In genomic region chr1:42957880-42958487, GRCh38 we compare ENCODE assay signal across 8 cellular contexts. TPM values are rescaled to one million over a fixed set of nuclear protein-coding genes. Genes with fewer than 3 reads are reported as not detected.
DNase-seq lines count a peak whose midpoint lies in the region; ATAC-seq and TF ChIP-seq lines count a peak whose summit lies in the region.

No MANE protein-coding gene starts in this region.

- no peaks in the 10 kb centered on the region for H3K27me3 Mint-ChIP-seq in CD8-positive, alpha-beta T cell (ENCODE audit: low read depth)

- POLR2A ChIA-PET in CD8-positive, alpha-beta T cell (lab: Charles Lee): interaction anchor here (1.3 to 3.0 kb wide), 5 partner anchors 20 to 33 kb away, joined by 3 to 16 read pairs (median 9); no protein-coding TSS in a partner anchor

- CTCF ChIA-PET in CD8-positive, alpha-beta T cell (lab: Charles Lee): interaction anchor here (1.5 to 1.7 kb wide), 2 partner anchors 26 to 87 kb away, joined by 3 to 7 read pairs; no protein-coding TSS in a partner anchor

- intact Hi-C loops in CD8-positive, alpha-beta T cell (cut with DNase I, micrococcal nuclease): loop anchor here (1.0 to 10.0 kb wide), 14 partner anchors 15 to 1847 kb away; partner anchors contain the start of genes YBX1 (in 2 of the 2), BTBD19 (in 1 of the 2), C1orf50 (in 1 of the 2) and CCDC30 (in 1 of the 2)
- intact Hi-C loops in tibial artery (cut with DNase I; ENCODE audit: low total_unique reads): no loop called here

- no peaks in the 10 kb centered on the region for H3K9me3 Mint-ChIP-seq in CD8-positive, alpha-beta T cell

- peak overlapping the region; percentile 91 for H3K27ac Mint-ChIP-seq in CD8-positive, alpha-beta T cell

- no peaks in the 10 kb centered on the region for H3K36me3 ChIP-seq in CD8-positive, alpha-beta T cell (ENCODE audit: insufficient read depth, low read length)
- no peaks in the 10 kb centered on the region for H3K36me3 ChIP-seq in Peyer's patch
- H3K36me3 ChIP-seq in gastroesophageal sphincter: no peaks in the 10 kb centered on the region
- H3K36me3 ChIP-seq in tibial artery: no peaks in the 10 kb centered on the region

- peak in 6 of 7 experiments; percentile 48 to 76 (median 50) for DNase-seq in CD8-positive, alpha-beta T cell
- peak; percentile 66 to 77 (median 69) for DNase-seq in Peyer's patch
- DNase-seq in activated gamma-delta T cell (lab: John Stamatoyannopoulos, UW): peak; percentile 60
- DNase-seq in occipital lobe (lab: John Stamatoyannopoulos, UW): peak; percentile 55
- peak; percentile 41 to 86 for DNase-seq in tibial artery

- no peaks in the 10 kb centered on the region for H3K27me3 ChIP-seq in CD8-positive, alpha-beta T cell (ENCODE audit: insufficient read depth, low read length)
- H3K27me3 ChIP-seq in Peyer's patch (no peaks in the 10 kb centered on the region), gastroesophageal sphincter (no peaks in the 10 kb centered on the region), tibial artery (peaks cover 0 to 3% of the 10 kb centered on the region in 2 donors)

- TF ChIP-seq POLR2A in Peyer's patch (IDR thresholded peaks at IDR 0.05): no peak
- TF ChIP-seq POLR2A in gastroesophageal sphincter (IDR thresholded peaks at IDR 0.05): peak in 1 of 2 donors; percentile 41

- peaks cover 49% of the 10 kb centered on the region for H3K4me1 ChIP-seq in CD8-positive, alpha-beta T cell (ENCODE audit: insufficient read depth, low read length)
- H3K4me1 ChIP-seq in Peyer's patch (peaks cover 0 to 28% (median 12%) of the 10 kb centered on the region in 4 donors), gastroesophageal sphincter (peaks cover 0 to 77% (median 17%) of the 10 kb centered on the region in 3 donors), tibial artery (peaks cover 0 to 79% (median 44%) of the 10 kb centered on the region in 4 donors)

- H3K36me3 Mint-ChIP-seq in CD8-positive, alpha-beta T cell: peaks cover 28% of the 10 kb centered on the region

- TF ChIP-seq CTCF in CD8-positive, alpha-beta T cell (IDR thresholded peaks at IDR 0.05): no peak
- peak in 1 of 6 experiments; percentile 14 for TF ChIP-seq CTCF in Peyer's patch (IDR thresholded peaks at IDR 0.05)
- TF ChIP-seq CTCF in gastroesophageal sphincter (IDR thresholded peaks at IDR 0.05): peak in 2 of 4 experiments; percentile 29 to 30
- no peak for TF ChIP-seq CTCF in tibial artery (IDR thresholded peaks at IDR 0.05)

- no CpG with 5 or more reads among the region's 72 CpGs for WGBS in gastroesophageal sphincter (ENCODE audit: low coverage in 1 of 2), 2 donors

- TF ChIP-seq EP300 in gastroesophageal sphincter (IDR thresholded peaks at IDR 0.05): no peak

- no peaks in the 10 kb centered on the region for H3K9me3 ChIP-seq in CD8-positive, alpha-beta T cell (ENCODE audit: low read length)
- no peaks in the 10 kb centered on the region for H3K9me3 ChIP-seq in Peyer's patch
- H3K9me3 ChIP-seq in gastroesophageal sphincter: no peaks in the 10 kb centered on the region
- no peaks in the 10 kb centered on the region for H3K9me3 ChIP-seq in tibial artery

- ATAC-seq in CD8-positive, alpha-beta T cell: peak; percentile 23
- ATAC-seq in GM19372 (IDR thresholded peaks at IDR 0.05; ENCODE audit: low read depth, unreplicated experiment) (peak; percentile 52), HG03457 (IDR thresholded peaks at IDR 0.05; ENCODE audit: unreplicated experiment) (peak; percentile 47), gastroesophageal sphincter (peak; percentile 77)

- peak overlapping the region; percentile 91 for H3K4me3 Mint-ChIP-seq in CD8-positive, alpha-beta T cell

- peak overlapping the region; percentile 86 for H3K27ac ChIP-seq in CD8-positive, alpha-beta T cell (ENCODE audit: low read depth, low read length)
- H3K27ac ChIP-seq in Peyer's patch (peak overlapping the region; percentile 85 to 99 (median 87)), gastroesophageal sphincter (peak overlapping the region; percentile 62 to 97 (median 91)), tibial artery (peak overlapping the region; percentile 97 to 99)

- H3K4me3 ChIP-seq in CD8-positive, alpha-beta T cell (ENCODE audit: low read depth, low read length): peak overlapping the region; percentile 79
- peak overlapping the region; percentile 72 to 99 (median 86) for H3K4me3 ChIP-seq in Peyer's patch
- H3K4me3 ChIP-seq in gastroesophageal sphincter: peak overlapping the region; percentile 54 to 90
- peak overlapping the region; percentile 75 to 95 for H3K4me3 ChIP-seq in tibial artery

- H3K4me1 Mint-ChIP-seq in CD8-positive, alpha-beta T cell (ENCODE audit: low read depth): peaks cover 52% of the 10 kb centered on the region

RNA-seq across cellular contexts. Expression of gene SLC2A1, which starts 0.7 kb away (rescaled TPM):
- 10 to 100 TPM; 85.0 to 97.2 TPM for total RNA-seq in CD8-positive, alpha-beta T cell
- total RNA-seq in Peyer's patch (10 to 100 TPM; 15.7 to 35.7 (median 32.3) TPM), gastroesophageal sphincter (100 to 1,000 TPM in 1 of 4 donors, 10 to 100 TPM in 3; 23.5 to 106 (median 45.9) TPM), occipital lobe (29.3 TPM)

Comparison
In these comparisons a context has a peak if more than half of its experiments do, and no peak if none do; other contexts are left out.
1. Peak in every context shown above with its lines: DNase-seq, ATAC-seq, H3K4me3 ChIP-seq and H3K27ac ChIP-seq.
2. ATAC-seq: peak in every context shown above with its lines; median percentile 77 in gastroesophageal sphincter; 52 in GM19372; 47 in HG03457; 23 in CD8-positive, alpha-beta T cell.